34 cellular contexts compared by ENCODE assay signal in genomic region chr16:26664086-26664485, GRCh38.
"Had no signal": no experiment of that assay in that cellular context is flagged by ENCODE, and none has a peak within 500 bp of the region (broad histone marks: within the 10 kb centered on the region; RNA-seq: fewer than 3 reads in every experiment).

No MANE protein-coding gene starts in this region.

- H3K27ac ChIP-seq: neutrophil, ovary, parathyroid adenoma, psoas muscle, right lobe of liver, skin epidermis, spleen, suprapubic skin, testis, tibial artery, transverse colon, upper lobe of right lung, uterus had no signal

- H3K4me3 ChIP-seq: ovary, psoas muscle, right lobe of liver, skin epidermis, smooth muscle cell, spleen, suprapubic skin, testis, tibial artery, transverse colon, upper lobe of right lung, uterus had no signal

- H2AFZ ChIP-seq: parathyroid adenoma had no signal

- H3K9ac ChIP-seq: parathyroid adenoma had no signal

- H3K27me3 ChIP-seq: neutrophil, ovary, right lobe of liver, testis, tibial artery, transverse colon, upper lobe of right lung, uterus had no signal

- H3K27ac Mint-ChIP-seq: naive B cell; naive thymus-derived CD8-positive, alpha-beta T cell; natural killer cell treated with Interleukin-12 subunit alpha and Interleukin-12 subunit beta and Interleukin-15 and Interleukin-18, amount 100 ng/mL, for 72 hours; progenitor cell of endocrine pancreas; stimulated activated memory B cell treated with anti-CD40 and anti-IgM and Interleukin-4, amounts not matched to agents 10 μg/mL and 1 μg/mL and 100 μg/mL, for 72 hours; type B pancreatic cell had no signal

- H3K4me1 ChIP-seq: parathyroid adenoma, psoas muscle, right lobe of liver, spleen, suprapubic skin, testis, tibial artery, transverse colon, upper lobe of right lung, uterus had no signal

- H3K4me3 Mint-ChIP-seq: naive B cell; naive thymus-derived CD8-positive, alpha-beta T cell; natural killer cell treated with Interleukin-12 subunit alpha and Interleukin-12 subunit beta and Interleukin-15 and Interleukin-18, amount 100 ng/mL, for 72 hours; nephron progenitor cell; neural crest cell; stimulated activated memory B cell treated with anti-CD40 and anti-IgM and Interleukin-4, amounts not matched to agents 10 μg/mL and 1 μg/mL and 100 μg/mL, for 72 hours; stimulated activated naive CD8-positive, alpha-beta T cell treated with anti-CD3 and anti-CD28 coated beads, Interleukin-15, amount 100 ng/mL, for 72 hours; type B pancreatic cell had no signal

- H3K4me2 ChIP-seq: smooth muscle cell had no signal

- H3K9me3 ChIP-seq: neutrophil, ovary, psoas muscle, right lobe of liver, spleen, suprapubic skin, testis, tibial artery, transverse colon, upper lobe of right lung, uterus had no signal

- H3K4me1 Mint-ChIP-seq: naive B cell; naive thymus-derived CD8-positive, alpha-beta T cell; stimulated activated memory B cell treated with anti-CD40 and anti-IgM and Interleukin-4, amounts not matched to agents 10 μg/mL and 1 μg/mL and 100 μg/mL, for 72 hours had no signal

- H3K36me3 Mint-ChIP-seq: naive thymus-derived CD8-positive, alpha-beta T cell; natural killer cell treated with Interleukin-12 subunit alpha and Interleukin-12 subunit beta and Interleukin-15 and Interleukin-18, amount 100 ng/mL, for 72 hours; stimulated activated memory B cell treated with anti-CD40 and anti-IgM and Interleukin-4, amounts not matched to agents 10 μg/mL and 1 μg/mL and 100 μg/mL, for 72 hours; type B pancreatic cell had no signal

- H3K79me2 ChIP-seq: parathyroid adenoma had no signal

- DNase-seq: naive B cell; naive thymus-derived CD8-positive, alpha-beta T cell; nephron progenitor cell; nucleus accumbens; ovary; posterior cingulate gyrus; psoas muscle; right cardiac atrium; right lobe of liver; spleen; stimulated activated CD4-positive, alpha-beta T cell treated with anti-CD3 and anti-CD28 coated beads, Interleukin-12 subunit alpha, Interleukin-12 subunit beta, amount 100 ng/mL, for 4 hours; stimulated activated CD4-positive, alpha-beta T cell treated with anti-CD3 and anti-CD28 coated beads, Interleukin-1b, Interleukin-23, amount 100 ng/mL, for 48 hours; stimulated activated CD4-positive, alpha-beta T cell treated with anti-CD3 and anti-CD28 coated beads, Interleukin-4, amount 100 ng/mL, for 1 hour; stimulated activated CD4-positive, alpha-beta T cell treated with anti-CD3 and anti-CD28 coated beads, Interleukin-4, amount 100 ng/mL, for 4 hours; stimulated activated CD8-positive, alpha-beta memory T cell treated with anti-CD3 and anti-CD28 coated beads, Interleukin-4, amount 100 ng/mL, for 48 hours; stimulated activated naive CD4-positive, alpha-beta T cell; stimulated activated naive CD8-positive, alpha-beta T cell treated with anti-CD3 and anti-CD28 coated beads, Interleukin-15, amount 100 ng/mL, for 72 hours; stimulated activated naive CD8-positive, alpha-beta T cell treated with anti-CD3 and anti-CD28 coated beads, Interleukin-15, Interleukin-2, amounts not matched to agents 100 U/mL and 50 U/mL, for 24 hours; substantia nigra; testis; tibial artery; transverse colon; upper lobe of right lung; uterus had no signal

- H3K36me3 ChIP-seq: neutrophil, ovary, right lobe of liver, spleen, suprapubic skin, tibial artery, transverse colon, upper lobe of right lung, uterus had no signal

- H3K9me3 Mint-ChIP-seq: natural killer cell treated with Interleukin-12 subunit alpha and Interleukin-12 subunit beta and Interleukin-15 and Interleukin-18, amount 100 ng/mL, for 72 hours; nephron progenitor cell; neural crest cell; stimulated activated naive CD8-positive, alpha-beta T cell treated with anti-CD3 and anti-CD28 coated beads, Interleukin-15, amount 100 ng/mL, for 72 hours; type B pancreatic cell had no signal

- ATAC-seq: naive thymus-derived CD8-positive, alpha-beta T cell; natural killer cell treated with Interleukin-12 subunit alpha and Interleukin-12 subunit beta and Interleukin-15 and Interleukin-18, amount 100 ng/mL, for 72 hours; psoas muscle; right cardiac atrium; right lobe of liver; stimulated activated memory B cell treated with anti-CD40 and anti-IgM and Interleukin-4, amounts not matched to agents 10 μg/mL and 1 μg/mL and 100 μg/mL, for 72 hours; stimulated activated naive CD8-positive, alpha-beta T cell treated with anti-CD3 and anti-CD28 coated beads, Interleukin-15, amount 100 ng/mL, for 72 hours; stimulated activated naive CD8-positive, alpha-beta T cell treated with anti-CD3 and anti-CD28 coated beads, Interleukin-15, Interleukin-2, amounts not matched to agents 100 U/mL and 50 U/mL, for 24 hours; upper lobe of right lung had no signal
